1 cellular context compared by ENCODE assay signal in the genomic region with DNA sequence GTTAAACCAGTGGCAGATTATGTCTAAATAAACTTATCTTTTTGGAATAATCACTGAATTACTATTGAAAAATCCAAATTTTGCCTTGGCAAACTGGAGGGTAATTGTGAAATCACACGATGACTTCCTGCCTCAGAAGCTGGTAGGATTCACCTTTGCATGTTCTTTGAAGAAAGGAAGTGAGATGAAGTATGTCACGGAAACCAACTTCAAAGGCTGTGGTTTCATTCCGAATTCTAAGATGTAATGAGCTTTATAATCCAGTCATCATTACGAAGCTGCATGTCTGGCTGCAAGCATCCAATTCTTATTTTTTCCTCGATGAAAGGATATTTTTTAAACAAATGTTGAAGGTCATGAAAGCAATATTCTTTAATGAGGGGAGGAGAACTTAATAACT.
TF ChIP-seq lines count a peak whose summit lies in the region.

No MANE protein-coding gene starts in this region.

TF ChIP-seq in GM12878, 131 proteins besides CTCF, POLR2A, EP300 and RAD21 (continued from another document):
- TF ChIP-seq ZNF24 (IDR thresholded peaks at IDR 0.05) (peak; percentile 21; the same call in 1 of the 2 replicates), SPI1 (IDR thresholded peaks at IDR 0.05; ENCODE audit: borderline replicate concordance, insufficient read depth, low read depth, low read length) (peak; percentile 87)
TF ChIP-seq in GM12878: peak in this region for 15.
